Comparison of ENCODE assay signal across 20 cellular contexts in genomic region chr13:47639716-47640447, GRCh38.
DNase-seq lines count a peak whose midpoint lies in the region; ATAC-seq and TF ChIP-seq lines count a peak whose summit lies in the region.
"Had no signal": no experiment of that assay in that cellular context is flagged by ENCODE, and none has a peak within 500 bp of the region (broad histone marks: within the 10 kb centered on the region; RNA-seq: fewer than 3 reads in every experiment).

No MANE protein-coding gene starts in this region.

- WGBS in right lobe of liver (ENCODE audit: insufficient coverage, low coverage, low lambda C conversion rate, missing lambda C conversion rate), result 15% methylated on average over 2 of the region's 2 CpGs

- H3K36me3 ChIP-seq in right lobe of liver, result no peaks in the 10 kb centered on the region
- H3K36me3 ChIP-seq: BLaER1 had no signal

- H3K27me3 ChIP-seq in right lobe of liver, result no peaks in the 10 kb centered on the region
- H3K27me3 ChIP-seq: BLaER1 had no signal

- POLR2A ChIA-PET in T-cell (lab: Charles Lee), result no interaction called here

- H3K27ac Mint-ChIP-seq in T-cell, result no peak overlapping the region
- H3K27ac Mint-ChIP-seq: CD8-positive, alpha-beta T cell had no signal

- H3K4me1 ChIP-seq in right lobe of liver, result peaks cover 0 to 16% (median 5%) of the 10 kb centered on the region in 4 donors
- H3K4me1 ChIP-seq: BLaER1 had no signal

- DNase-seq in ELR (ENCODE audit: low read depth), result peak; percentile 1
- peak; percentile 44 for DNase-seq in M059J (ENCODE audit: low read depth)
- peak; percentile 16 for DNase-seq in choroid plexus epithelial cell (ENCODE audit: low read depth)
- DNase-seq in right lobe of liver, result no peak
- no peak for DNase-seq in NCI-H526 treated with DMSO at 0.1 percent for 48 hours (lab: John Stamatoyannopoulos, UW)
- DNase-seq in T-cell, result no peak
- DNase-seq in A172 (ENCODE audit: low spot score), result no peak
- DNase-seq: CD8-positive, alpha-beta T cell; DND-41; GF-D8; H7; Karpas-422; NCI-H1436; NCI-H2029 treated with DMSO at 0.1 percent for 48 hours; NCI-H2171 treated with DMSO at 0.1 percent for 48 hours; NCI-H446 treated with DMSO at 0.1 percent for 48 hours; NCI-H774; Right ventricle myocardium superior had no signal

- no peak for TF ChIP-seq POLR2A in right lobe of liver (IDR thresholded peaks at IDR 0.05)

- no peak overlapping the region for H3K4me3 Mint-ChIP-seq in T-cell
- H3K4me3 Mint-ChIP-seq: CD8-positive, alpha-beta T cell had no signal

- TF ChIP-seq CTCF in choroid plexus epithelial cell (conservative IDR thresholded peaks at IDR 0.05; ENCODE audit: low read depth, low read length), result no peak
- no peak for TF ChIP-seq CTCF in right lobe of liver (IDR thresholded peaks at IDR 0.05)

- peak overlapping the region in 1 of 3 donors; percentile 56 for H3K27ac ChIP-seq in right lobe of liver
- H3K27ac ChIP-seq: BLaER1, SK-N-MC had no signal

- H3K4me3 ChIP-seq in choroid plexus epithelial cell (ENCODE audit: low read depth, low read length), result no peak overlapping the region
- H3K4me3 ChIP-seq in right lobe of liver, result no peak overlapping the region
- H3K4me3 ChIP-seq: BLaER1, SK-N-MC had no signal

- intact Hi-C loops in right lobe of liver (cut with DNase I), result no loop called here

- H3K9me3 ChIP-seq in right lobe of liver, result no peaks in the 10 kb centered on the region

- H3K9me3 Mint-ChIP-seq in T-cell, result peaks cover 3 to 15% (median 13%) of the 10 kb centered on the region in 3 donors

- CTCF ChIA-PET in T-cell (lab: Charles Lee), result no interaction called here

- no peaks in the 10 kb centered on the region for H3K4me1 Mint-ChIP-seq in T-cell

- H3K27me3 Mint-ChIP-seq in T-cell, result peaks cover 0 to 3% of the 10 kb centered on the region in 2 donors

- ATAC-seq in right lobe of liver (peak; percentile 62 to 93 (median 85)), T-cell (replicated peaks in 1 of 4) (no peak)
- ATAC-seq: CD8-positive, alpha-beta T cell had no signal

- no peaks in the 10 kb centered on the region for H3K36me3 Mint-ChIP-seq in T-cell
- H3K36me3 Mint-ChIP-seq: CD8-positive, alpha-beta T cell had no signal

Comparison
In these comparisons a context has a peak if more than half of its experiments do, and no peak if none do; other contexts are left out.
1. DNase-seq: peak in ELR (single experiment), M059J (single experiment) and choroid plexus epithelial cell (single experiment); none in right lobe of liver (0 of 3), NCI-H526 treated with DMSO at 0.1 percent for 48 hours (single experiment), T-cell (0 of 34) and A172 (single experiment).
2. ATAC-seq: peak in right lobe of liver (4 of 4); none in T-cell (0 of 4).